In genomic region chr5:174097486-174098185, GRCh38 we compare ENCODE assay signal across 1 cellular context.
TF ChIP-seq lines count a peak whose summit lies in the region.

No MANE protein-coding gene starts in this region.

TF ChIP-seq in SK-N-SH, 30 proteins besides CTCF, POLR2A, EP300 and RAD21 (continued from another document):
- TF ChIP-seq REST (IDR thresholded peaks at IDR 0.05; ENCODE audit: low read depth, low read length): no peak
- TF ChIP-seq TAF1 (IDR thresholded peaks at IDR 0.05; ENCODE audit: borderline replicate concordance, low read depth, low read length): no peak
- TF ChIP-seq EZH2phosphoT487 (IDR thresholded peaks at IDR 0.05; ENCODE audit: borderline replicate concordance, low read depth): no peak
- no peak for TF ChIP-seq MEF2A (IDR thresholded peaks at IDR 0.05; ENCODE audit: borderline replicate concordance, low read depth)
